ENCODE assay signal across 21 cellular contexts in genomic region chr11:30786392-30787120, GRCh38.
DNase-seq lines count a peak whose midpoint lies in the region; ATAC-seq, FAIRE-seq and TF ChIP-seq lines count a peak whose summit lies in the region.
"Had no signal": no experiment of that assay in that cellular context is flagged by ENCODE, and none has a peak within 500 bp of the region (broad histone marks: within the 10 kb centered on the region; RNA-seq: fewer than 3 reads in every experiment).

No MANE protein-coding gene starts in this region.

- intact Hi-C loops in kidney (cut with DNase I): no loop called here

- in situ Hi-C loops in astrocyte of the spinal cord (cut with HindIII; ENCODE audit: low sequenced_read_pairs): no loop called here

- H3K4me1 ChIP-seq in kidney (ENCODE audit: control insufficient read depth in 1 of 2, insufficient read depth in 1 of 2, low read depth in 1 of 2, low read length in 2 of 2): peaks cover 2 to 8% of the 10 kb centered on the region in 2 donors
- H3K4me1 ChIP-seq: adrenal gland had no signal

- H3K4me3 ChIP-seq in astrocyte of the spinal cord (ENCODE audit: low read depth, low read length) (no peak overlapping the region), kidney (ENCODE audit: low read length in 2 of 2) (no peak overlapping the region), retinal pigment epithelial cell (ENCODE audit: low read length) (no peak overlapping the region)
- H3K4me3 ChIP-seq: adrenal gland, heart right ventricle, thyroid gland had no signal

- H3K9me3 ChIP-seq in kidney (ENCODE audit: control insufficient read depth in 1 of 2, low read length in 2 of 2): no peaks in the 10 kb centered on the region
- H3K9me3 ChIP-seq: adrenal gland, thyroid gland had no signal

- TF ChIP-seq CTCF in astrocyte of the spinal cord (IDR thresholded peaks at IDR 0.05; ENCODE audit: low read depth, low read length) (no peak), kidney (IDR thresholded peaks at IDR 0.05; ENCODE audit: borderline replicate concordance, extremely low read depth, insufficient read depth) (no peak), retinal pigment epithelial cell (conservative IDR thresholded peaks at IDR 0.05; ENCODE audit: low read depth, low read length) (no peak)

- ATAC-seq in GM21576 (IDR thresholded peaks at IDR 0.05; ENCODE audit: unreplicated experiment) (no peak), GM18858 (IDR thresholded peaks at IDR 0.05; ENCODE audit: unreplicated experiment) (no peak)
- ATAC-seq: heart right ventricle; stimulated activated effector memory CD8-positive, alpha-beta T cell treated with anti-CD3 and anti-CD28 coated beads, Interleukin-12 subunit alpha, Interleukin-12 subunit beta, amount 100 ng/mL, for 72 hours had no signal

- FAIRE-seq in kidney (lab: Jason Lieb, UNC): peak; percentile 94
- FAIRE-seq: GM19239, H1 had no signal

- H3K27ac ChIP-seq in kidney (ENCODE audit: low read depth in 2 of 2, low read length in 2 of 2): peak overlapping the region in 1 of 2 donors; percentile 26
- H3K27ac ChIP-seq: adrenal gland, heart right ventricle, thyroid gland had no signal

- H3K9ac ChIP-seq in kidney (ENCODE audit: low read length in 2 of 2): no peak overlapping the region

- H3K36me3 ChIP-seq in kidney (ENCODE audit: control insufficient read depth in 1 of 2, insufficient read depth in 2 of 2, low read length in 2 of 2): no peaks in the 10 kb centered on the region
- H3K36me3 ChIP-seq: adrenal gland, heart right ventricle, thyroid gland had no signal

- DNase-seq in GM04503 (ENCODE audit: low read depth): peak; percentile 0
- peak; percentile 3 for DNase-seq in astrocyte of the spinal cord (ENCODE audit: low read depth, low spot score)
- DNase-seq in kidney: no peak
- peak; percentile 54 for DNase-seq in retinal pigment epithelial cell (ENCODE audit: low read depth)
- DNase-seq in stimulated activated CD4-positive, alpha-beta T cell treated with anti-CD3 and anti-CD28 coated beads, Interleukin-4, amount 100 ng/mL, for 24 hours: no peak
- no peak for DNase-seq in pons (ENCODE audit: low spot score)
- DNase-seq: activated CD4-positive, alpha-beta T cell treated with anti-CD3 and anti-CD28 coated beads for 4 hours; adrenal gland; COR-L47; effector CD8-positive, alpha-beta T cell; heart right ventricle; immature natural killer cell; NCI-H1436; NCI-H748 treated with DMSO at 0.1 percent for 48 hours; Right ventricle myocardium superior; thyroid gland had no signal

Comparison
In these comparisons a context has a peak if more than half of its experiments do, and no peak if none do; other contexts are left out.
1. DNase-seq: peak in GM04503 (single experiment), astrocyte of the spinal cord (single experiment) and retinal pigment epithelial cell (single experiment); none in kidney (single experiment), stimulated activated CD4-positive, alpha-beta T cell treated with anti-CD3 and anti-CD28 coated beads, Interleukin-4, amount 100 ng/mL, for 24 hours (single experiment) and pons (single experiment).